Comparison of ENCODE assay signal across 17 cellular contexts in genomic region chr7:3436746-3437145, GRCh38.
DNase-seq lines count a peak whose midpoint lies in the region; ATAC-seq, FAIRE-seq and TF ChIP-seq lines count a peak whose summit lies in the region.
"Had no signal": no experiment of that assay in that cellular context is flagged by ENCODE, and none has a peak within 500 bp of the region (broad histone marks: within the 10 kb centered on the region; RNA-seq: fewer than 3 reads in every experiment).

No MANE protein-coding gene starts in this region.

- no peaks in the 10 kb centered on the region for H3K36me3 Mint-ChIP-seq in chondrocyte (ENCODE audit: low read depth)
- H3K36me3 Mint-ChIP-seq in activated naive CD4-positive, alpha-beta T cell treated with anti-CD3 and anti-CD28 coated beads, Interleukin-2, amount 50 U/mL, for 72 hours = no peaks in the 10 kb centered on the region
- H3K36me3 Mint-ChIP-seq: activated naive CD4-positive, alpha-beta T cell treated with anti-CD3 and anti-CD28 coated beads, Interleukin-2, amount 10 ng/mL, durations not matched to agents 7 days and 5 days; naive B cell had no signal

- peak overlapping the region; percentile 42 for H3K4me3 Mint-ChIP-seq in chondrocyte (ENCODE audit: unreplicated experiment)
- H3K4me3 Mint-ChIP-seq: activated naive CD4-positive, alpha-beta T cell treated with anti-CD3 and anti-CD28 coated beads, Interleukin-2, amount 10 ng/mL, durations not matched to agents 7 days and 5 days; naive B cell had no signal

- no peaks in the 10 kb centered on the region for H3K27me3 Mint-ChIP-seq in chondrocyte (ENCODE audit: low read depth)

- peak overlapping the region; percentile 86 for H3K4me2 ChIP-seq in keratinocyte (ENCODE audit: control insufficient read depth, extremely low read depth, insufficient read depth, low read depth, low read length)

- no peaks in the 10 kb centered on the region for H3K9me3 Mint-ChIP-seq in chondrocyte (ENCODE audit: low read depth)
- no peaks in the 10 kb centered on the region for H3K9me3 Mint-ChIP-seq in activated naive CD4-positive, alpha-beta T cell treated with anti-CD3 and anti-CD28 coated beads, Interleukin-2, amount 50 U/mL, for 72 hours
- H3K9me3 Mint-ChIP-seq: activated naive CD4-positive, alpha-beta T cell treated with anti-CD3 and anti-CD28 coated beads, Interleukin-2, amount 10 ng/mL, durations not matched to agents 7 days and 5 days; naive B cell had no signal

- H3K36me3 ChIP-seq in keratinocyte (ENCODE audit: control insufficient read depth in 2 of 2, extremely low read depth in 1 of 2, insufficient read depth in 2 of 2, low read length in 2 of 2) = peaks cover 0 to 4% of the 10 kb centered on the region in 2 experiments
- H3K36me3 ChIP-seq: left ventricle myocardium inferior, thoracic aorta had no signal

- no peaks in the 10 kb centered on the region for H4K20me1 ChIP-seq in keratinocyte (ENCODE audit: control insufficient read depth, extremely low read depth, insufficient read depth, low read length)

- no peaks in the 10 kb centered on the region for H3K27me3 ChIP-seq in keratinocyte (ENCODE audit: control insufficient read depth, extremely low read depth, insufficient read depth, low read length)

- dilution Hi-C loops in keratinocyte (cut with MboI; ENCODE audit: extremely low pct_ligation_motif_present, low sequenced_read_pairs) = no loop called here

- H3K9me3 ChIP-seq in keratinocyte (ENCODE audit: control insufficient read depth, low read depth, low read length) = no peaks in the 10 kb centered on the region
- H3K9me3 ChIP-seq: left ventricle myocardium inferior, thoracic aorta had no signal

- no peak overlapping the region for H3K9ac ChIP-seq in keratinocyte (ENCODE audit: control insufficient read depth, extremely low read depth, insufficient read depth, low read length)

- H3K4me3 ChIP-seq in keratinocyte (ENCODE audit: control insufficient read depth in 2 of 3, extremely low read depth in 1 of 3, insufficient read depth in 2 of 3, low read depth in 1 of 3, low read length in 3 of 3) = peak overlapping the region; percentile 11 to 43 (median 20)
- H3K4me3 ChIP-seq: left ventricle myocardium inferior, thoracic aorta had no signal

- H3K4me1 ChIP-seq in keratinocyte (ENCODE audit: control insufficient read depth, extremely low read depth, insufficient read depth, low read length) = peaks cover 35% of the 10 kb centered on the region

- H3K4me1 Mint-ChIP-seq in chondrocyte (ENCODE audit: low read depth) = peaks cover 62% of the 10 kb centered on the region
- H3K4me1 Mint-ChIP-seq: activated naive CD4-positive, alpha-beta T cell treated with anti-CD3 and anti-CD28 coated beads, Interleukin-2, amount 10 ng/mL, durations not matched to agents 7 days and 5 days; naive B cell had no signal

- no peaks in the 10 kb centered on the region for H3K79me2 ChIP-seq in keratinocyte (ENCODE audit: control insufficient read depth, insufficient read depth, low read length)

- no peak for FAIRE-seq in RCC 7860 (lab: Jason Lieb, UNC)
- no peak for FAIRE-seq in keratinocyte (lab: Jason Lieb, UNC)
- FAIRE-seq: D721Med had no signal

- H2AFZ ChIP-seq in keratinocyte (ENCODE audit: control insufficient read depth, low read length) = peak overlapping the region; percentile 37

- peak overlapping the region; percentile 3 for H3K27ac ChIP-seq in keratinocyte (ENCODE audit: control insufficient read depth, insufficient read depth, low read length)
- H3K27ac ChIP-seq: left ventricle myocardium inferior, thoracic aorta had no signal

- H3K27ac Mint-ChIP-seq in chondrocyte (ENCODE audit: unreplicated experiment) = peak overlapping the region; percentile 86
- H3K27ac Mint-ChIP-seq in activated naive CD4-positive, alpha-beta T cell treated with anti-CD3 and anti-CD28 coated beads, Interleukin-2, amount 50 U/mL, for 72 hours = no peak overlapping the region
- H3K27ac Mint-ChIP-seq: activated naive CD4-positive, alpha-beta T cell treated with anti-CD3 and anti-CD28 coated beads, Interleukin-2, amount 10 ng/mL, durations not matched to agents 7 days and 5 days had no signal

- no peak for ATAC-seq in activated naive CD4-positive, alpha-beta T cell treated with anti-CD3 and anti-CD28 coated beads, Interleukin-2, amount 50 U/mL, for 72 hours
- no peak for ATAC-seq in HG02981 (IDR thresholded peaks at IDR 0.05; ENCODE audit: unreplicated experiment)

- H3K9me1 ChIP-seq in keratinocyte (ENCODE audit: control insufficient read depth, extremely low read depth, insufficient read depth, low read length) = no peaks in the 10 kb centered on the region

- DNase-seq in COLO829 (ENCODE audit: low spot score) = peak; percentile 50
- DNase-seq in RCC 7860 (ENCODE audit: low spot score) = peak; percentile 24
- no peak for DNase-seq in chondrocyte (ENCODE audit: low spot score)
- DNase-seq in keratinocyte (ENCODE audit: low read depth, low spot score) = no peak
- no peak for DNase-seq in DMS153 treated with DMSO at 0.1 percent for 48 hours (lab: John Stamatoyannopoulos, UW; ENCODE audit: unreplicated experiment)
- DNase-seq in activated naive CD4-positive, alpha-beta T cell treated with anti-CD3 and anti-CD28 coated beads, Interleukin-2, amount 50 U/mL, for 72 hours (ENCODE audit: low spot score in 2 of 2) = no peak
- DNase-seq in stimulated activated CD4-positive, alpha-beta T cell treated with anti-CD3 and anti-CD28 coated beads, Interleukin-2, amount 100 ng/mL, for 48 hours = no peak
- DNase-seq: activated naive CD4-positive, alpha-beta T cell treated with anti-CD3 and anti-CD28 coated beads, Interleukin-2, amount 10 ng/mL, durations not matched to agents 7 days and 5 days; cerebellar nuclear complex; left ventricle myocardium inferior; naive B cell; NCI-H1694; NCI-H446 treated with DMSO at 0.1 percent for 48 hours; stimulated activated CD8-positive, alpha-beta memory T cell treated with anti-CD3 and anti-CD28 coated beads, Interleukin-4, amount 100 ng/mL, for 48 hours had no signal

- TF ChIP-seq CTCF in chondrocyte (IDR thresholded peaks at IDR 0.05) (no peak), keratinocyte (optimal IDR thresholded peaks at IDR 0.05 in 1 of 3, IDR thresholded peaks at IDR 0.05 in 1 of 3, conservative IDR thresholded peaks at IDR 0.05 in 1 of 3; ENCODE audit: extremely low read depth in 1 of 3, insufficient read depth in 2 of 3, low read length in 3 of 3) (no peak)

Comparison
In these comparisons a context has a peak if more than half of its experiments do, and no peak if none do; other contexts are left out.
1. DNase-seq: peak in COLO829 (single experiment) and RCC 7860 (single experiment); none in chondrocyte (single experiment), keratinocyte (single experiment), DMS153 treated with DMSO at 0.1 percent for 48 hours (single experiment), activated naive CD4-positive, alpha-beta T cell treated with anti-CD3 and anti-CD28 coated beads, Interleukin-2, amount 50 U/mL, for 72 hours (0 of 2) and stimulated activated CD4-positive, alpha-beta T cell treated with anti-CD3 and anti-CD28 coated beads, Interleukin-2, amount 100 ng/mL, for 48 hours (0 of 2).